In genomic region chr4:119314356-119314755, GRCh38 we compare ENCODE assay signal across 8 cellular contexts. TPM values are rescaled to one million over a fixed set of nuclear protein-coding genes. Genes with fewer than 3 reads are reported as not detected.
DNase-seq lines count a peak whose midpoint lies in the region; ATAC-seq and TF ChIP-seq lines count a peak whose summit lies in the region.

No MANE protein-coding gene starts in this region.

- no peak overlapping the region for H2AK5ac ChIP-seq in mesenchymal stem cell (ENCODE audit: low read length, severe bottlenecking)

- no peak overlapping the region for H3K4me3 ChIP-seq in CD4-positive, CD25-positive, alpha-beta regulatory T cell (ENCODE audit: low read depth, low read length)
- no peak overlapping the region for H3K4me3 ChIP-seq in OCI-LY3 (ENCODE audit: low read length)
- no peak overlapping the region for H3K4me3 ChIP-seq in mesenchymal stem cell (ENCODE audit: insufficient read depth in 1 of 2, low read depth in 1 of 2, low read length in 2 of 2)

- H4K20me1 ChIP-seq in OCI-LY3 (ENCODE audit: insufficient read depth, low read length): no peaks in the 10 kb centered on the region

- peak; percentile 3 to 38 (median 36) for DNase-seq in CD4-positive, CD25-positive, alpha-beta regulatory T cell
- DNase-seq in dedifferentiated amniotic fluid mesenchymal stem cell (ENCODE audit: extremely low spot score) (peak; percentile 72), mesenchymal stem cell (peak; percentile 56), cortex of kidney (lab: John Stamatoyannopoulos, UW) (no peak), mucosa of gallbladder (ENCODE audit: low spot score) (no peak)

- no peaks in the 10 kb centered on the region for H3K36me3 Mint-ChIP-seq in CD4-positive, CD25-positive, alpha-beta regulatory T cell

- H2AFZ ChIP-seq in OCI-LY3 (ENCODE audit: low read depth, low read length) (no peak overlapping the region), mesenchymal stem cell (ENCODE audit: low read depth, low read length) (no peak overlapping the region)

- H3K4me3 Mint-ChIP-seq in CD4-positive, CD25-positive, alpha-beta regulatory T cell: no peak overlapping the region

- no peak overlapping the region for H3K27ac ChIP-seq in CD4-positive, CD25-positive, alpha-beta regulatory T cell (ENCODE audit: insufficient read depth, low read length, poor library complexity, severe bottlenecking)
- H3K27ac ChIP-seq in OCI-LY3 (ENCODE audit: low read length) (no peak overlapping the region), mesenchymal stem cell (ENCODE audit: low read length, poor library complexity, severe bottlenecking) (no peak overlapping the region)

- WGBS in mesenchymal stem cell: 0% methylated on average over 3 of the region's 4 CpGs

- H4K8ac ChIP-seq in mesenchymal stem cell (ENCODE audit: low read length): no peak overlapping the region

- H3K27me3 ChIP-seq in CD4-positive, CD25-positive, alpha-beta regulatory T cell (ENCODE audit: control insufficient read depth, insufficient read depth, low read length): peaks cover 10% of the 10 kb centered on the region
- H3K27me3 ChIP-seq in OCI-LY3 (ENCODE audit: low read depth, low read length): peaks cover 18% of the 10 kb centered on the region
- H3K27me3 ChIP-seq in mesenchymal stem cell (ENCODE audit: control insufficient read depth in 1 of 2, insufficient read depth in 1 of 2, low read length in 2 of 2): no peaks in the 10 kb centered on the region

- H2BK15ac ChIP-seq in mesenchymal stem cell (ENCODE audit: low read depth, poor library complexity, severe bottlenecking): no peak overlapping the region

- H3K4ac ChIP-seq in mesenchymal stem cell (ENCODE audit: low read depth in 1 of 2, low read length in 2 of 2): no peak overlapping the region

- H2BK12ac ChIP-seq in mesenchymal stem cell (ENCODE audit: low read length in 2 of 2): no peak overlapping the region

- no peak overlapping the region for H3K27ac Mint-ChIP-seq in CD4-positive, CD25-positive, alpha-beta regulatory T cell

- no peak overlapping the region for H3K14ac ChIP-seq in mesenchymal stem cell (ENCODE audit: low read length in 2 of 2)

- H3K4me2 ChIP-seq in OCI-LY3 (ENCODE audit: low read length) (no peak overlapping the region), mesenchymal stem cell (ENCODE audit: low read length, poor library complexity, severe bottlenecking) (no peak overlapping the region)

- H3K79me2 ChIP-seq in OCI-LY3 (ENCODE audit: low read length): no peaks in the 10 kb centered on the region

- H3K4me1 ChIP-seq in CD4-positive, CD25-positive, alpha-beta regulatory T cell (ENCODE audit: control insufficient read depth, insufficient read depth, low read length, poor library complexity, severe bottlenecking): no peaks in the 10 kb centered on the region
- no peaks in the 10 kb centered on the region for H3K4me1 ChIP-seq in OCI-LY3 (ENCODE audit: low read length)
- peaks cover 1% of the 10 kb centered on the region for H3K4me1 ChIP-seq in mesenchymal stem cell (ENCODE audit: control insufficient read depth, insufficient read depth, low read depth, low read length)

- H3K79me1 ChIP-seq in mesenchymal stem cell (replicated peaks; ENCODE audit: low read length, poor library complexity, severe bottlenecking): no peaks in the 10 kb centered on the region

- no peak for ATAC-seq in CD4-positive, CD25-positive, alpha-beta regulatory T cell (ENCODE audit: low read depth in 2 of 2)
- peak; percentile 67 for ATAC-seq in GM18499 (IDR thresholded peaks at IDR 0.05; ENCODE audit: insufficient read depth, unreplicated experiment)
- peak; percentile 89 for ATAC-seq in HG03442 (IDR thresholded peaks at IDR 0.05; ENCODE audit: unreplicated experiment)

- H3K9me3 Mint-ChIP-seq in CD4-positive, CD25-positive, alpha-beta regulatory T cell: no peaks in the 10 kb centered on the region

- no peak overlapping the region for H3K23ac ChIP-seq in mesenchymal stem cell (ENCODE audit: low read length in 2 of 2)

- no peaks in the 10 kb centered on the region for H3K36me3 ChIP-seq in CD4-positive, CD25-positive, alpha-beta regulatory T cell (ENCODE audit: control insufficient read depth, insufficient read depth, low read length)
- H3K36me3 ChIP-seq in OCI-LY3 (replicated peaks; ENCODE audit: low read depth, low read length) (no peaks in the 10 kb centered on the region), mesenchymal stem cell (ENCODE audit: control insufficient read depth in 1 of 2, insufficient read depth in 2 of 2, low read depth in 1 of 2, low read length in 2 of 2) (no peaks in the 10 kb centered on the region)

- no peak overlapping the region for H4K91ac ChIP-seq in mesenchymal stem cell (ENCODE audit: low read length)

- H3K18ac ChIP-seq in mesenchymal stem cell (ENCODE audit: low read depth in 1 of 2, low read length in 2 of 2): no peak overlapping the region

- peaks cover 46% of the 10 kb centered on the region for H3K27me3 Mint-ChIP-seq in CD4-positive, CD25-positive, alpha-beta regulatory T cell

- H3K4me1 Mint-ChIP-seq in CD4-positive, CD25-positive, alpha-beta regulatory T cell: no peaks in the 10 kb centered on the region

- TF ChIP-seq CTCF in OCI-LY3 (IDR thresholded peaks at IDR 0.05; ENCODE audit: low read depth, low read length): peak; percentile 78

- no peaks in the 10 kb centered on the region for H3K9me3 ChIP-seq in CD4-positive, CD25-positive, alpha-beta regulatory T cell (ENCODE audit: control insufficient read depth in 2 of 2, low read length in 2 of 2)
- H3K9me3 ChIP-seq in OCI-LY3 (ENCODE audit: insufficient read depth, low read length): no peaks in the 10 kb centered on the region
- no peaks in the 10 kb centered on the region for H3K9me3 ChIP-seq in mesenchymal stem cell (ENCODE audit: control insufficient read depth, low read length)

- no peak overlapping the region for H2BK5ac ChIP-seq in mesenchymal stem cell (ENCODE audit: low read depth, low read length, poor library complexity, severe bottlenecking)

- no peak overlapping the region for H2BK120ac ChIP-seq in mesenchymal stem cell (ENCODE audit: low read depth, low read length)

- H3K9ac ChIP-seq in OCI-LY3 (ENCODE audit: low read length) (no peak overlapping the region), mesenchymal stem cell (ENCODE audit: low read length) (peak overlapping the region; percentile 76)

RNA-seq across cellular contexts. Expression of gene FABP2, which starts 7.6 kb away (rescaled TPM):
- not detected for total RNA-seq in CD4-positive, CD25-positive, alpha-beta regulatory T cell
- polyA plus RNA-seq in CD4-positive, CD25-positive, alpha-beta regulatory T cell: not detected
- not detected for polyA plus RNA-seq in mesenchymal stem cell (2013, experiment 1 of 2)
- not detected for polyA plus RNA-seq in mesenchymal stem cell (2013, experiment 2 of 2)
- total RNA-seq in mucosa of gallbladder: not detected

Comparison
In these comparisons a context has a peak if more than half of its experiments do, and no peak if none do; other contexts are left out.
1. ATAC-seq: peak in GM18499 (single experiment) and HG03442 (single experiment); none in CD4-positive, CD25-positive, alpha-beta regulatory T cell (0 of 2).
2. DNase-seq: peak in CD4-positive, CD25-positive, alpha-beta regulatory T cell (3 of 3), dedifferentiated amniotic fluid mesenchymal stem cell (single experiment) and mesenchymal stem cell (single experiment); none in cortex of kidney (single experiment) and mucosa of gallbladder (single experiment).